9 cellular contexts compared by ENCODE assay signal in genomic region chr16:3950343-3951193, GRCh38.
DNase-seq lines count a peak whose midpoint lies in the region; ATAC-seq and TF ChIP-seq lines count a peak whose summit lies in the region.
"Had no signal": no experiment of that assay in that cellular context is flagged by ENCODE, and none has a peak within 500 bp of the region (broad histone marks: within the 10 kb centered on the region; RNA-seq: fewer than 3 reads in every experiment).

No MANE protein-coding gene starts in this region.

- CTCF ChIA-PET in PC-3 (lab: Charles Lee): no interaction called here

- H3K9ac ChIP-seq in BLaER1 treated with 17β-estradiol and CSF1 and Interleukin-3, amounts not matched to agents 10 nM and 100 nM: no peak overlapping the region
- H3K9ac ChIP-seq in PC-3 (ENCODE audit: low read length) (no peak overlapping the region), parathyroid adenoma (no peak overlapping the region)

- H4K20me1 ChIP-seq in BLaER1 treated with 17β-estradiol and CSF1 and Interleukin-3, amounts not matched to agents 10 nM and 100 nM: 0 out of 22 replicates have a peak, but pooled peaks cover 0 to 4% (median 0%) of the 10 kb centered on the region in 11 experiments
- H4K20me1 ChIP-seq in PC-3 (ENCODE audit: low read length): no peaks in the 10 kb centered on the region

- H3F3A ChIP-seq in PC-3 (ENCODE audit: low read length, unreplicated experiment): no peaks in the 10 kb centered on the region

- peak overlapping the region in 10 of 11 experiments; percentile 26 to 79 (median 71); a peak in 18 of 22 replicates for H3K4me2 ChIP-seq in BLaER1 treated with 17β-estradiol and CSF1 and Interleukin-3, amounts not matched to agents 10 nM and 100 nM
- H3K4me2 ChIP-seq in PC-3 (ENCODE audit: low read length) (peak overlapping the region; percentile 83), parathyroid adenoma (ENCODE audit: low read length) (peak overlapping the region; percentile 17)

- intact Hi-C loops in PC-3 (cut with micrococcal nuclease): no loop called here

- DNase-seq in PC-3: peak; percentile 78
- peak; percentile 97 for DNase-seq in fibroblast of gingiva (ENCODE audit: low read depth)
- DNase-seq in midbrain (lab: John Stamatoyannopoulos, UW): no peak
- no peak for DNase-seq in RPMI8226
- DNase-seq: NCI-H1694 treated with DMSO at 0.1 percent for 48 hours had no signal

- H3K36me3 ChIP-seq in BLaER1 treated with 17β-estradiol and CSF1 and Interleukin-3, amounts not matched to agents 10 nM and 100 nM: no peaks in the 10 kb centered on the region
- H3K36me3 ChIP-seq in PC-3 (ENCODE audit: low read depth, low read length): no peaks in the 10 kb centered on the region
- H3K36me3 ChIP-seq in parathyroid adenoma (ENCODE audit: control insufficient read depth, insufficient read depth, low read length): no peaks in the 10 kb centered on the region

- peaks cover 33 to 71% (median 64%) of the 10 kb centered on the region in 10 experiments for H3K4me1 ChIP-seq in BLaER1 treated with 17β-estradiol and CSF1 and Interleukin-3, amounts not matched to agents 10 nM and 100 nM
- peaks cover 17% of the 10 kb centered on the region for H3K4me1 ChIP-seq in PC-3 (ENCODE audit: insufficient read depth, low read length)
- peaks cover 13% of the 10 kb centered on the region for H3K4me1 ChIP-seq in parathyroid adenoma

- no TSS peak for BruUV-seq in PC-3 (replicated peaks; lab: Mats Ljungman, UMichigan)

- no peaks in the 10 kb centered on the region for H3K27me3 ChIP-seq in BLaER1 treated with 17β-estradiol and CSF1 and Interleukin-3, amounts not matched to agents 10 nM and 100 nM
- no peaks in the 10 kb centered on the region for H3K27me3 ChIP-seq in PC-3 (ENCODE audit: low read length)
- no peaks in the 10 kb centered on the region for H3K27me3 ChIP-seq in parathyroid adenoma (ENCODE audit: control insufficient read depth, insufficient read depth, low read length)

- ATAC-seq in PC-3: peak; percentile 90
- no peak for ATAC-seq in HG03439 (IDR thresholded peaks at IDR 0.05; ENCODE audit: unreplicated experiment)
- ATAC-seq in GM18519 (IDR thresholded peaks at IDR 0.05; ENCODE audit: low FRiP score, unreplicated experiment): no peak

- H3K9me2 ChIP-seq in PC-3 (replicated peaks; ENCODE audit: low read length): no peaks in the 10 kb centered on the region

- POLR2A ChIA-PET in PC-3 (lab: Charles Lee; ENCODE audit: unreplicated experiment): interaction anchor here (0.5 to 0.6 kb wide), 3 partner anchors 8 to 151 kb away, joined by 5 to 18 read pairs (median 12); no protein-coding TSS in a partner anchor

- no peaks in the 10 kb centered on the region; a peak in 1 of 22 replicates for H3K9me3 ChIP-seq in BLaER1 treated with 17β-estradiol and CSF1 and Interleukin-3, amounts not matched to agents 10 nM and 100 nM (replicated peaks in 1 of 11)
- no peaks in the 10 kb centered on the region for H3K9me3 ChIP-seq in PC-3 (ENCODE audit: low read length)
- no peaks in the 10 kb centered on the region for H3K9me3 ChIP-seq in parathyroid adenoma (ENCODE audit: control insufficient read depth, low read length)

- TF ChIP-seq CTCF in PC-3 (conservative IDR thresholded peaks at IDR 0.05; ENCODE audit: low read depth, low read length) (no peak), parathyroid adenoma (IDR thresholded peaks at IDR 0.05) (no peak)

- no peak overlapping the region for H3K4me3 ChIP-seq in BLaER1 treated with 17β-estradiol and CSF1 and Interleukin-3, amounts not matched to agents 10 nM and 100 nM
- peak overlapping the region; percentile 52 for H3K4me3 ChIP-seq in PC-3 (ENCODE audit: low read length)
- no peak overlapping the region for H3K4me3 ChIP-seq in parathyroid adenoma (ENCODE audit: low read depth, low read length)

- H3K79me2 ChIP-seq in PC-3 (ENCODE audit: low read length) (no peaks in the 10 kb centered on the region), parathyroid adenoma (no peaks in the 10 kb centered on the region)

- H2AFZ ChIP-seq in PC-3 (ENCODE audit: low read length) (peak overlapping the region; percentile 76), parathyroid adenoma (no peak overlapping the region)

- H3K27ac ChIP-seq in BLaER1 treated with 17β-estradiol and CSF1 and Interleukin-3, amounts not matched to agents 10 nM and 100 nM: 0 out of 22 replicates have a peak overlapping the region, but pooled peaks of 1 of the 11 experiments have one; percentile 24
- H3K27ac ChIP-seq in PC-3 (ENCODE audit: low read length) (peak overlapping the region; percentile 25), parathyroid adenoma (peak overlapping the region; percentile 37)

Comparison
In these comparisons a context has a peak if more than half of its experiments do, and no peak if none do; other contexts are left out.
1. H3K4me2 ChIP-seq: peak in every context shown above with its lines; median percentile 83 in PC-3; 71 in BLaER1 treated with 17β-estradiol and CSF1 and Interleukin-3, amounts not matched to agents 10 nM and 100 nM; 17 in parathyroid adenoma.
2. DNase-seq: peak in PC-3 (single experiment) and fibroblast of gingiva (single experiment); none in midbrain (single experiment) and RPMI8226 (single experiment).